In the genomic region with DNA sequence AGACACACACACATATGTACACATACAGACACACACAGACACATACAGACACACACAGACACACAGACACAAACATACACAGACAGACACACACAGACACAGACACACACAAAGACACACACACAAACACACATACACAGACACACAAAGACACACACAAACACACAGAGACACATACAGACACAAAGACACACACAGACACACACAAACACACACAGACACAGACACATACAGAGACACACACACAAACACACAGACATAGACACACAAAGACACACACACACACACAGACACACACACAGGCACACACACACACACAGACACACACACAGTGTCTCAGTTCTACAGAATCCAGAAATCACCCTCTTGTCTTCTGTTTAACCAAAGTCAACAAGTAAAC, we compare ENCODE assay signal across 24 cellular contexts.
"Had no signal": no experiment of that assay in that cellular context is flagged by ENCODE, and none has a peak within 500 bp of the region (broad histone marks: within the 10 kb centered on the region; RNA-seq: fewer than 3 reads in every experiment).

No MANE protein-coding gene starts in this region.

- FAIRE-seq: RCC 7860 had no signal

- H3K4me1 ChIP-seq: SJSA1 had no signal

- H3K9me3 ChIP-seq: SJSA1 had no signal

- H3K36me3 ChIP-seq: SJSA1 had no signal

- H3K27ac ChIP-seq: HL-60, SJSA1, SK-N-MC had no signal

- H3K27me3 ChIP-seq: SJSA1 had no signal

- DNase-seq: Karpas-422, KG1, MM.1S, NCI-H1092 treated with DMSO at 0.1 percent for 48 hours, NCI-H1417 treated with DMSO at 0.1 percent for 48 hours, NCI-H146, NCI-H1694 treated with DMSO at 0.1 percent for 48 hours, NCI-H1930, NCI-H2081, NCI-H2107, NCI-H2171, NCI-H226, NCI-H446, NCI-H510A, NCI-H524 treated with DMSO at 0.1 percent for 48 hours, NCI-H69, NCI-H774, Right ventricle myocardium superior, RPMI8226, SIG-M5 had no signal

- H3K4me3 ChIP-seq: SJSA1, SK-N-MC had no signal
